Comparison of ENCODE assay signal across 10 cellular contexts in the genomic region with DNA sequence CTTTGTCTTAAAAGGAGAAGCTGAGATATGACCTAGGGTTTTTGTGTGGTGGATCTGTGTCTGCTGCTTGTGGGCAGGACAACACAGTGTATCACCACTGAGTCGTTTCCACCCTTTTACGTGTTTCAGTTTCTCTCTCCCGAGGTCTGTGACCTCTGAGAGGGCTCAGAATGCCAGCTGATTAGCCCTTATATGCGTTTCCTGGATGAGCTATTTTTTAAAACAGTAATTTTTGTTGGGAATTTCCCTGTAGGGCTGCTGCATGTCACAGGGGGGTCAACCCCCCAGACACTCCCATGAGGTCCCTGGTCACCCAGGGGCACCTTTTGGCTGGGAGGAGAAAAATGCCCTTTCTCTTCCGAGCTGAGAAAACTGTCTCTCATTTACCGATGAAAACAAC.
DNase-seq lines count a peak whose midpoint lies in the region; ATAC-seq, FAIRE-seq and TF ChIP-seq lines count a peak whose summit lies in the region.
"Had no signal": no experiment of that assay in that cellular context is flagged by ENCODE, and none has a peak within 500 bp of the region (broad histone marks: within the 10 kb centered on the region; RNA-seq: fewer than 3 reads in every experiment).

No MANE protein-coding gene starts in this region.

- H3K9me3 Mint-ChIP-seq in activated naive CD4-positive, alpha-beta T cell treated with anti-CD3 and anti-CD28 coated beads for 36 hours = no peaks in the 10 kb centered on the region
- no peaks in the 10 kb centered on the region for H3K9me3 Mint-ChIP-seq in activated naive CD4-positive, alpha-beta T cell treated with anti-CD3 and anti-CD28 coated beads, Interleukin-2, amount 10 ng/mL, durations not matched to agents 7 days and 5 days
- H3K9me3 Mint-ChIP-seq in stimulated activated memory B cell treated with anti-CD40 and anti-IgM and Interleukin-4, amounts not matched to agents 10 μg/mL and 1 μg/mL and 100 μg/mL, for 72 hours = no peaks in the 10 kb centered on the region

- FAIRE-seq in GM12878 (lab: Jason Lieb, UNC) = no peak

- no peak for TF ChIP-seq RAD21 in GM12878 (IDR thresholded peaks at IDR 0.05; ENCODE audit: insufficient read depth, low read depth, low read length)

- WGBS in GM12878 (ENCODE audit: insufficient coverage, insufficient replicate concordance, low lambda C conversion rate, missing lambda C conversion rate) = 9% methylated on average over 6 of the region's 6 CpGs

- H3K79me2 ChIP-seq in GM12878 (ENCODE audit: control insufficient read depth, insufficient read depth, low read length) = no peaks in the 10 kb centered on the region

- H2AFZ ChIP-seq in GM12878 (ENCODE audit: control insufficient read depth, low read depth, low read length) = no peak overlapping the region; the same call in 1 of the 2 replicates
- H2AFZ ChIP-seq: PC-9 had no signal

- no TSS peak for BruUV-seq in GM12878 (replicated peaks; lab: Mats Ljungman, UMichigan)

- H3K36me3 Mint-ChIP-seq in activated naive CD4-positive, alpha-beta T cell treated with anti-CD3 and anti-CD28 coated beads for 36 hours (ENCODE audit: low read depth) = no peaks in the 10 kb centered on the region
- H3K36me3 Mint-ChIP-seq in activated naive CD4-positive, alpha-beta T cell treated with anti-CD3 and anti-CD28 coated beads, Interleukin-2, amount 10 ng/mL, durations not matched to agents 7 days and 5 days = peaks cover 1% of the 10 kb centered on the region
- H3K36me3 Mint-ChIP-seq in stimulated activated memory B cell treated with anti-CD40 and anti-IgM and Interleukin-4, amounts not matched to agents 10 μg/mL and 1 μg/mL and 100 μg/mL, for 72 hours = no peaks in the 10 kb centered on the region

- peaks cover 6% of the 10 kb centered on the region for H3K4me1 Mint-ChIP-seq in activated naive CD4-positive, alpha-beta T cell treated with anti-CD3 and anti-CD28 coated beads for 36 hours (ENCODE audit: low read depth)
- H3K4me1 Mint-ChIP-seq in activated naive CD4-positive, alpha-beta T cell treated with anti-CD3 and anti-CD28 coated beads, Interleukin-2, amount 10 ng/mL, durations not matched to agents 7 days and 5 days = peaks cover 18% of the 10 kb centered on the region
- peaks cover 10% of the 10 kb centered on the region for H3K4me1 Mint-ChIP-seq in stimulated activated memory B cell treated with anti-CD40 and anti-IgM and Interleukin-4, amounts not matched to agents 10 μg/mL and 1 μg/mL and 100 μg/mL, for 72 hours

- H3K4me3 Mint-ChIP-seq in activated naive CD4-positive, alpha-beta T cell treated with anti-CD3 and anti-CD28 coated beads for 36 hours = no peak overlapping the region
- H3K4me3 Mint-ChIP-seq in activated naive CD4-positive, alpha-beta T cell treated with anti-CD3 and anti-CD28 coated beads, Interleukin-2, amount 10 ng/mL, durations not matched to agents 7 days and 5 days = no peak overlapping the region
- peak overlapping the region; percentile 59 for H3K4me3 Mint-ChIP-seq in stimulated activated memory B cell treated with anti-CD40 and anti-IgM and Interleukin-4, amounts not matched to agents 10 μg/mL and 1 μg/mL and 100 μg/mL, for 72 hours
- H3K4me3 Mint-ChIP-seq: endodermal cell had no signal

- TF ChIP-seq CTCF in GM12878 (IDR thresholded peaks at IDR 0.05 in 2 of 3, conservative IDR thresholded peaks at IDR 0.05 in 1 of 3; ENCODE audit: control insufficient read depth in 2 of 3, extremely low read depth in 1 of 3, insufficient read depth in 1 of 3, low read depth in 3 of 3, low read length in 3 of 3) = no peak

- no peaks in the 10 kb centered on the region; the same call in 2 of the 3 replicates for H3K9me3 ChIP-seq in GM12878 (replicated peaks; ENCODE audit: control insufficient read depth, insufficient read depth, low read length)

- in situ Hi-C loops in GM12878 (cut with MboI) = no loop called here

- no peak for TF ChIP-seq EP300 in GM12878 (IDR thresholded peaks at IDR 0.05; ENCODE audit: borderline replicate concordance in 1 of 2, control insufficient read depth in 1 of 2, low read depth in 2 of 2, low read length in 2 of 2)

- SMC1A ChIA-PET in GM12878 (lab: Charles Lee; ENCODE audit: uncharacterized antibody, unreplicated experiment) = interaction anchor here (1.0 to 3.2 kb wide), 4 partner anchors 11 to 297 kb away, joined by 4 to 15 read pairs (median 6); no protein-coding TSS in a partner anchor

- H3K27me3 Mint-ChIP-seq in activated naive CD4-positive, alpha-beta T cell treated with anti-CD3 and anti-CD28 coated beads for 36 hours (ENCODE audit: low read depth) = no peaks in the 10 kb centered on the region
- H3K27me3 Mint-ChIP-seq in activated naive CD4-positive, alpha-beta T cell treated with anti-CD3 and anti-CD28 coated beads, Interleukin-2, amount 10 ng/mL, durations not matched to agents 7 days and 5 days = no peaks in the 10 kb centered on the region
- no peaks in the 10 kb centered on the region for H3K27me3 Mint-ChIP-seq in stimulated activated memory B cell treated with anti-CD40 and anti-IgM and Interleukin-4, amounts not matched to agents 10 μg/mL and 1 μg/mL and 100 μg/mL, for 72 hours

- H3K4me3 ChIP-seq in GM12878 = no peak overlapping the region
- H3K4me3 ChIP-seq: PC-9 had no signal

- H3K27ac Mint-ChIP-seq in activated naive CD4-positive, alpha-beta T cell treated with anti-CD3 and anti-CD28 coated beads for 36 hours = no peak overlapping the region
- no peak overlapping the region for H3K27ac Mint-ChIP-seq in activated naive CD4-positive, alpha-beta T cell treated with anti-CD3 and anti-CD28 coated beads, Interleukin-2, amount 10 ng/mL, durations not matched to agents 7 days and 5 days
- peak overlapping the region; percentile 76 for H3K27ac Mint-ChIP-seq in stimulated activated memory B cell treated with anti-CD40 and anti-IgM and Interleukin-4, amounts not matched to agents 10 μg/mL and 1 μg/mL and 100 μg/mL, for 72 hours
- H3K27ac Mint-ChIP-seq: endodermal cell had no signal

- POLR2A ChIA-PET in GM12878 (lab: Charles Lee) = interaction anchor here (0.5 to 1.1 kb wide), 2 partner anchors 35 to 172 kb away, joined by 3 to 5 read pairs; no protein-coding TSS in a partner anchor

- H3K4me2 ChIP-seq in GM12878 (ENCODE audit: control insufficient read depth, insufficient read depth) = no peak overlapping the region
- H3K4me2 ChIP-seq: PC-9 had no signal

- H3K9ac ChIP-seq in GM12878 (ENCODE audit: control insufficient read depth, insufficient read depth, low read length) = no peak overlapping the region

- H3K36me3 ChIP-seq in GM12878 (ENCODE audit: control insufficient read depth in 2 of 2, insufficient read depth in 2 of 2, low read length in 1 of 2) = no peaks in the 10 kb centered on the region

- H4K20me1 ChIP-seq in GM12878 (ENCODE audit: control insufficient read depth, insufficient read depth) = no peaks in the 10 kb centered on the region

- RAD21 ChIA-PET in GM12878 (lab: Charles Lee; ENCODE audit: unreplicated experiment) = interaction anchor here (0.6 to 1.5 kb wide), 4 partner anchors 16 to 316 kb away, joined by 3 to 4 read pairs (median 4); no protein-coding TSS in a partner anchor

- CTCF ChIA-PET in activated naive CD4-positive, alpha-beta T cell treated with anti-CD3 and anti-CD28 coated beads for 36 hours (lab: Charles Lee) = no interaction called here
- CTCF ChIA-PET in activated naive CD4-positive, alpha-beta T cell treated with anti-CD3 and anti-CD28 coated beads, Interleukin-2, amount 10 ng/mL, durations not matched to agents 7 days and 5 days (lab: Charles Lee) = no interaction called here
- CTCF ChIA-PET in GM12878 (lab: Yijun Ruan, JAX) = interaction anchor here (1.1 kb wide), 1 partner anchor 17 kb away, joined by 4 read pairs; no protein-coding TSS in a partner anchor

- intact Hi-C loops in activated naive CD4-positive, alpha-beta T cell treated with anti-CD3 and anti-CD28 coated beads for 36 hours (cut with micrococcal nuclease) = no loop called here
- intact Hi-C loops in GM12878 (cut with micrococcal nuclease; ENCODE audit: unreplicated experiment) = loop anchor here (5.0 kb wide), 2 partner anchors 171 to 296 kb away; a partner anchor contains a TSS

- H3K4me1 ChIP-seq in GM12878 (ENCODE audit: control insufficient read depth, insufficient read depth, low read length) = no peaks in the 10 kb centered on the region

- no peak overlapping the region for H3K27ac ChIP-seq in GM12878 (ENCODE audit: control insufficient read depth, insufficient read depth)
- H3K27ac ChIP-seq: PC-9 had no signal

- ATAC-seq in HG03342 (IDR thresholded peaks at IDR 0.05; ENCODE audit: unreplicated experiment) (peak; percentile 47), GM12878 (peak; percentile 92), HG03521 (IDR thresholded peaks at IDR 0.05; ENCODE audit: unreplicated experiment) (no peak)
- ATAC-seq in stimulated activated memory B cell treated with anti-CD40 and anti-IgM and Interleukin-4, amounts not matched to agents 10 μg/mL and 1 μg/mL and 100 μg/mL, for 72 hours = peak; percentile 66

- peak; percentile 29 for DNase-seq in activated naive CD4-positive, alpha-beta T cell treated with anti-CD3 and anti-CD28 coated beads for 36 hours
- DNase-seq in activated naive CD4-positive, alpha-beta T cell treated with anti-CD3 and anti-CD28 coated beads, Interleukin-2, amount 10 ng/mL, durations not matched to agents 7 days and 5 days = no peak
- DNase-seq in GM12878 (ENCODE audit: low read depth, low spot score) = peak; percentile 43
- DNase-seq in HPDE6-E6E7 (ENCODE audit: extremely low spot score) = no peak
- DNase-seq in NCI-H2081 treated with DMSO at 0.1 percent for 48 hours (lab: John Stamatoyannopoulos, UW) = no peak
- DNase-seq: endodermal cell, PC-9 had no signal

- no peaks in the 10 kb centered on the region for H3K27me3 ChIP-seq in GM12878 (replicated peaks in 1 of 2; ENCODE audit: control insufficient read depth in 2 of 2, insufficient read depth in 2 of 2, low read length in 1 of 2)

- TF ChIP-seq POLR2A in GM12878 (IDR thresholded peaks at IDR 0.05; ENCODE audit: low read depth, low read length) = no peak

TF ChIP-seq in GM12878, 131 proteins besides CTCF, POLR2A, EP300 and RAD21 (continues in another document):
- TF ChIP-seq, protein P1, sequence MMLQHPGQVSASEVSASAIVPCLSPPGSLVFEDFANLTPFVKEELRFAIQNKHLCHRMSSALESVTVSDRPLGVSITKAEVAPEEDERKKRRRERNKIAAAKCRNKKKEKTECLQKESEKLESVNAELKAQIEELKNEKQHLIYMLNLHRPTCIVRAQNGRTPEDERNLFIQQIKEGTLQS (IDR thresholded peaks at IDR 0.05; ENCODE audit: borderline replicate concordance, extremely low read depth, low read depth, low read length) = no peak
- TF ChIP-seq NR2F1 (conservative IDR thresholded peaks at IDR 0.05) (peak; percentile 74), MEF2A (IDR thresholded peaks at IDR 0.05; ENCODE audit: insufficient read depth, low read depth, low read length) (no peak), DPF2 (IDR thresholded peaks at IDR 0.05) (0 out of 2 replicates have a peak, but pooled peaks have one; percentile 24), ASH2L (IDR thresholded peaks at IDR 0.05; ENCODE audit: borderline replicate concordance, low read depth) (no peak), SRF (IDR thresholded peaks at IDR 0.05; ENCODE audit: low read depth in 2 of 2, low read length in 2 of 2) (0 out of 4 replicates have a peak, but pooled peaks of 1 of the 2 experiments have one; percentile 4), MEF2B (IDR thresholded peaks at IDR 0.05; ENCODE audit: partially characterized antibody, poor library complexity, severe bottlenecking) (peak; percentile 59), IKZF2 (IDR thresholded peaks at IDR 0.05) (no peak)

Comparison
In these comparisons a context has a peak if more than half of its experiments do, and no peak if none do; other contexts are left out.
1. DNase-seq: peak in activated naive CD4-positive, alpha-beta T cell treated with anti-CD3 and anti-CD28 coated beads for 36 hours (single experiment) and GM12878 (single experiment); none in activated naive CD4-positive, alpha-beta T cell treated with anti-CD3 and anti-CD28 coated beads, Interleukin-2, amount 10 ng/mL, durations not matched to agents 7 days and 5 days (single experiment), HPDE6-E6E7 (single experiment) and NCI-H2081 treated with DMSO at 0.1 percent for 48 hours (single experiment).